18 cellular contexts compared by ENCODE assay signal in the genomic region with DNA sequence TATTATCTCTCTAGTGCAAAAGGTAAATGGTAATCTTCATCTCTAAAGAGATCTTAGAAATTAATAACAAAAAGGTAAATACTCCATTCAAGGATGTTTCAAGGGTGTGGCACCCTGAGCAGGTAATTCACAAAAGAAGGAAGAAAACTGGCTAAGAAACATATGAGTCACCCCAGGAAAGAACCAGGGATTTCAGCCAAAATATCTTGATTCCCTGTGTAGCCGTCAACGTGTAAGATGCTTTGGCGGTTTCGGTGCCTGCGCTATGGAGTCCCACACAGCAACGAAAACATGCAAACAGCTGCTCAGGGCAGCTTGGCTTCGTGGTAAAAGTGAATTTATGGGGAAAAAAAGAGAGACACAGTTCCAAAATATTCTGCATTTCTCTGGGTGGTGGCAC. TPM values are rescaled to one million over a fixed set of nuclear protein-coding genes. Genes with fewer than 3 reads are reported as not detected.
DNase-seq lines count a peak whose midpoint lies in the region; ATAC-seq, FAIRE-seq and TF ChIP-seq lines count a peak whose summit lies in the region.
"Had no signal": no experiment of that assay in that cellular context is flagged by ENCODE, and none has a peak within 500 bp of the region (broad histone marks: within the 10 kb centered on the region; RNA-seq: fewer than 3 reads in every experiment).

No MANE protein-coding gene starts in this region.

- TF ChIP-seq EP300 in A549 (IDR thresholded peaks at IDR 0.05) = no peak

- POLR2A ChIA-PET in A549 (lab: Yijun Ruan, JAX) = interaction anchor here (0.8 kb wide), 1 partner anchor 11 kb away, joined by 3 read pairs; no protein-coding TSS in a partner anchor
- POLR2A ChIA-PET in activated CD8-positive, alpha-beta T cell treated with anti-CD3 and anti-CD28 coated beads, Interleukin-2, amount 10 ng/mL, durations not matched to agents 7 days and 5 days (lab: Charles Lee) = interaction anchor here (1.3 to 2.1 kb wide), 3 partner anchors 10 to 43 kb away, joined by 3 to 9 read pairs (median 7); a partner anchor contains a TSS

- H3K4me3 Mint-ChIP-seq in activated CD8-positive, alpha-beta T cell treated with anti-CD3 and anti-CD28 coated beads, Interleukin-2, amount 10 ng/mL, durations not matched to agents 7 days and 5 days = peak overlapping the region; percentile 91
- H3K4me3 Mint-ChIP-seq: HFFc6, WTC11 had no signal

- H3K36me3 Mint-ChIP-seq in activated CD8-positive, alpha-beta T cell treated with anti-CD3 and anti-CD28 coated beads, Interleukin-2, amount 10 ng/mL, durations not matched to agents 7 days and 5 days (ENCODE audit: low read depth) = peaks cover 54% of the 10 kb centered on the region
- H3K36me3 Mint-ChIP-seq: WTC11 had no signal

- peak overlapping the region; percentile 43; the same call in 2 of the 3 replicates for H3K4me2 ChIP-seq in A549

- peak overlapping the region in 1 of 2 experiments; percentile 68; a peak in 2 of 6 replicates for H3K27ac ChIP-seq in A549
- peak overlapping the region; percentile 66 for H3K27ac ChIP-seq in foreskin keratinocyte
- H3K27ac ChIP-seq: C4-2B had no signal

- no peak for TF ChIP-seq POLR2A in A549 (IDR thresholded peaks at IDR 0.05; ENCODE audit: low read length)

- H3K4me3 ChIP-seq in A549 = no peak overlapping the region

- H3K4me1 Mint-ChIP-seq in activated CD8-positive, alpha-beta T cell treated with anti-CD3 and anti-CD28 coated beads, Interleukin-2, amount 10 ng/mL, durations not matched to agents 7 days and 5 days (ENCODE audit: low read depth) = peaks cover 71% of the 10 kb centered on the region

- no peak for FAIRE-seq in A549 (lab: Jason Lieb, UNC)
- FAIRE-seq: colon, frontal cortex, islet of Langerhans had no signal

- H3K4me1 ChIP-seq in A549 = peaks cover 35% of the 10 kb centered on the region
- H3K4me1 ChIP-seq in foreskin keratinocyte = peaks cover 19% of the 10 kb centered on the region

- CTCF ChIA-PET in A549 (lab: Yijun Ruan, JAX) = interaction anchor here (0.9 to 2.6 kb wide), 5 partner anchors 10 to 26 kb away, joined by 3 to 10 read pairs (median 3); no protein-coding TSS in a partner anchor
- CTCF ChIA-PET in activated CD8-positive, alpha-beta T cell treated with anti-CD3 and anti-CD28 coated beads, Interleukin-2, amount 10 ng/mL, durations not matched to agents 7 days and 5 days (lab: Charles Lee) = interaction anchor here (0.9 to 8.1 kb wide), 6 partner anchors 10 to 211 kb away, joined by 4 to 74 read pairs (median 7); no protein-coding TSS in a partner anchor

- in situ Hi-C loops in G401 (cut with HindIII; ENCODE audit: low sequenced_read_pairs) = no loop called here

- H3K27ac Mint-ChIP-seq in activated CD8-positive, alpha-beta T cell treated with anti-CD3 and anti-CD28 coated beads, Interleukin-2, amount 10 ng/mL, durations not matched to agents 7 days and 5 days = no peak overlapping the region
- H3K27ac Mint-ChIP-seq: HFFc6, WTC11 had no signal

- ATAC-seq in A549 (no peak), foreskin keratinocyte (peak; percentile 64), GM18520 (IDR thresholded peaks at IDR 0.05; ENCODE audit: unreplicated experiment) (no peak)
- no peak for ATAC-seq in activated CD8-positive, alpha-beta T cell treated with anti-CD3 and anti-CD28 coated beads, Interleukin-2, amount 10 ng/mL, durations not matched to agents 7 days and 5 days
- ATAC-seq: WTC11 had no signal

- no peaks in the 10 kb centered on the region for H3K9me3 Mint-ChIP-seq in activated CD8-positive, alpha-beta T cell treated with anti-CD3 and anti-CD28 coated beads, Interleukin-2, amount 10 ng/mL, durations not matched to agents 7 days and 5 days (ENCODE audit: insufficient read depth)
- H3K9me3 Mint-ChIP-seq: HFFc6, WTC11 had no signal

- 49% methylated on average over 7 of the region's 7 CpGs for WGBS in A549 (ENCODE audit: missing lambda C conversion rate)

- TF ChIP-seq CTCF in A549 (IDR thresholded peaks at IDR 0.05) (no peak), foreskin keratinocyte (conservative IDR thresholded peaks at IDR 0.05) (no peak)

- H3K27me3 Mint-ChIP-seq in activated CD8-positive, alpha-beta T cell treated with anti-CD3 and anti-CD28 coated beads, Interleukin-2, amount 10 ng/mL, durations not matched to agents 7 days and 5 days (ENCODE audit: low read depth) = no peaks in the 10 kb centered on the region

- no peaks in the 10 kb centered on the region for H3K27me3 ChIP-seq in foreskin keratinocyte

- no peak for TF ChIP-seq RAD21 in A549 (conservative IDR thresholded peaks at IDR 0.05 in 1 of 2, IDR thresholded peaks at IDR 0.05 in 1 of 2)

- no peaks in the 10 kb centered on the region for H3K9me3 ChIP-seq in A549

- DNase-seq in A549 (ENCODE audit: low read depth in 1 of 2, low spot score in 1 of 2) (no peak), G401 (ENCODE audit: low spot score) (peak; percentile 29), foreskin keratinocyte (peak; percentile 66 to 84), islet precursor cell (no peak), GM19240 (ENCODE audit: insufficient read length, low spot score) (no peak)
- no peak for DNase-seq in activated CD8-positive, alpha-beta T cell treated with anti-CD3 and anti-CD28 coated beads, Interleukin-2, amount 10 ng/mL, durations not matched to agents 7 days and 5 days
- no peak for DNase-seq in effector CD8-positive, alpha-beta T cell (lab: John Stamatoyannopoulos, UW)
- DNase-seq: activated naive CD4-positive, alpha-beta T cell treated with anti-CD3 and anti-CD28 coated beads, Interleukin-2, amount 50 U/mL, for 16 hours; HFFc6; NCI-H1694 treated with DMSO at 0.1 percent for 48 hours; NCI-H774; SIG-M5 had no signal

TF ChIP-seq in A549, 52 proteins besides CTCF, POLR2A, EP300 and RAD21:
- no peak for TF ChIP-seq FOSL2 (IDR thresholded peaks at IDR 0.05)
- TF ChIP-seq FOSL2 (CRISPR knock-in tag; IDR thresholded peaks at IDR 0.05) = 0 out of 2 replicates have a peak, but pooled peaks have one; percentile 7
- no peak for TF ChIP-seq HOXB13 (CRISPR knock-in tag; IDR thresholded peaks at IDR 0.05; ENCODE audit: low read depth)

RNA-seq across cellular contexts. Expression of a gene that starts 3.7 kb away (rescaled TPM):
- 0.59 and 0.62 TPM in 2 replicates for polyA plus RNA-seq in A549 (2011; rRNA removed)
- 0.27 and 0.32 TPM in 2 replicates for polyA plus RNA-seq in A549 (2012; cell fraction: cytosol; rRNA removed)
- polyA plus RNA-seq in A549 (2012; cell fraction: nucleus; rRNA removed) = 0.65 and 1.1 TPM in 2 replicates
- 0.34 to 0.54 TPM (median 0.46 TPM) in 3 replicates for polyA plus RNA-seq in A549 (2017; fragmentation: RNase III; extraction: RNeasy Plus Mini Kit Qiagen cat#74134 plus additional on column Dnase treatment)
- polyA minus RNA-seq in A549 (2011; rRNA and poly(A)+ RNA removed) = 0.29 and 1.1 TPM in 2 replicates
- not detected in 2 replicates for total RNA-seq in G401 (2014; rRNA removed; shearing (Covaris generic))
- total RNA-seq in activated CD8-positive, alpha-beta T cell treated with anti-CD3 and anti-CD28 coated beads, Interleukin-2, amount 10 ng/mL, durations not matched to agents 7 days and 5 days = 100 to 1,000 TPM; 503 to 530 TPM
- 6.4 and 6.5 TPM in 2 replicates for total RNA-seq in foreskin keratinocyte
- polyA plus RNA-seq in foreskin keratinocyte = 5.0 and 5.2 TPM in 2 replicates

RNA-seq across cellular contexts. Expression of a gene that starts 22.9 kb away (rescaled TPM):
- polyA plus RNA-seq in A549 (2011; rRNA removed) = 12.7 and 26.9 TPM in 2 replicates
- 46.9 and 53.8 TPM in 2 replicates for polyA plus RNA-seq in A549 (2012; cell fraction: cytosol; rRNA removed)
- polyA plus RNA-seq in A549 (2012; cell fraction: nucleus; rRNA removed) = 34.0 and 36.1 TPM in 2 replicates
- 40.4 to 43.1 TPM (median 40.6 TPM) in 3 replicates for polyA plus RNA-seq in A549 (2017; fragmentation: RNase III; extraction: RNeasy Plus Mini Kit Qiagen cat#74134 plus additional on column Dnase treatment)
- polyA minus RNA-seq in A549 (2011; rRNA and poly(A)+ RNA removed) = 6.0 and 9.4 TPM in 2 replicates
- 48.2 and 77.4 TPM in 2 replicates for total RNA-seq in G401 (2014; rRNA removed; shearing (Covaris generic))
- 10 to 100 TPM; 56.6 to 60.4 TPM for total RNA-seq in activated CD8-positive, alpha-beta T cell treated with anti-CD3 and anti-CD28 coated beads, Interleukin-2, amount 10 ng/mL, durations not matched to agents 7 days and 5 days
- 39.7 and 54.7 TPM in 2 replicates for total RNA-seq in foreskin keratinocyte
- 54.8 and 73.8 TPM in 2 replicates for polyA plus RNA-seq in foreskin keratinocyte

RNA-seq across cellular contexts. Expression of a gene that starts 43.5 kb away (rescaled TPM):
- polyA plus RNA-seq in A549 (2011; rRNA removed) (97.6 and 99.4 TPM in 2 replicates), A549 (2017; fragmentation: RNase III; extraction: RNeasy Plus Mini Kit Qiagen cat#74134 plus additional on column Dnase treatment) (93.2 to 103 TPM (median 98.7 TPM) in 3 replicates), foreskin keratinocyte (92.9 and 104 TPM in 2 replicates)
- polyA plus RNA-seq in A549 (2012; cell fraction: cytosol; rRNA removed) = 49.3 and 65.6 TPM in 2 replicates
- 52.1 and 60.9 TPM in 2 replicates for polyA plus RNA-seq in A549 (2012; cell fraction: nucleus; rRNA removed)
- polyA minus RNA-seq in A549 (2011; rRNA and poly(A)+ RNA removed) = 51.4 and 52.1 TPM in 2 replicates
- total RNA-seq in G401 (2014; rRNA removed; shearing (Covaris generic)) = 172 and 243 TPM in 2 replicates
- 10 to 100 TPM; 54.9 to 55.2 TPM for total RNA-seq in activated CD8-positive, alpha-beta T cell treated with anti-CD3 and anti-CD28 coated beads, Interleukin-2, amount 10 ng/mL, durations not matched to agents 7 days and 5 days
- 116 and 149 TPM in 2 replicates for total RNA-seq in foreskin keratinocyte

Comparison
In these comparisons a context has a peak if more than half of its experiments do, and no peak if none do; other contexts are left out.
1. DNase-seq: peak in G401 (single experiment) and foreskin keratinocyte (2 of 2); none in A549 (0 of 2), activated CD8-positive, alpha-beta T cell treated with anti-CD3 and anti-CD28 coated beads, Interleukin-2, amount 10 ng/mL, durations not matched to agents 7 days and 5 days (single experiment), islet precursor cell (single experiment), GM19240 (single experiment) and effector CD8-positive, alpha-beta T cell (single experiment).
2. RNA of a gene that starts 3.7 kb away (total RNA-seq): 503 to 530 TPM in activated CD8-positive, alpha-beta T cell treated with anti-CD3 and anti-CD28 coated beads, Interleukin-2, amount 10 ng/mL, durations not matched to agents 7 days and 5 days; 6.4 to 6.5 TPM in foreskin keratinocyte and not detected in G401; every median in the first group is over 10 times any median in the second.